In genomic region chr2:96788393-96789244, GRCh38 we compare ENCODE assay signal across 10 cellular contexts. TPM values are rescaled to one million over a fixed set of nuclear protein-coding genes. Genes with fewer than 3 reads are reported as not detected.
DNase-seq lines count a peak whose midpoint lies in the region; FAIRE-seq and TF ChIP-seq lines count a peak whose summit lies in the region.
"Had no signal": no experiment of that assay in that cellular context is flagged by ENCODE, and none has a peak within 500 bp of the region (broad histone marks: within the 10 kb centered on the region; RNA-seq: fewer than 3 reads in every experiment).

No MANE protein-coding gene starts in this region.

- H3K36me3 ChIP-seq in mesenchymal stem cell (ENCODE audit: control insufficient read depth in 1 of 2, insufficient read depth in 2 of 2, low read depth in 1 of 2, low read length in 2 of 2): no peaks in the 10 kb centered on the region

- H3K79me1 ChIP-seq in mesenchymal stem cell (replicated peaks; ENCODE audit: low read length, poor library complexity, severe bottlenecking): peaks cover 15% of the 10 kb centered on the region

- TF ChIP-seq CTCF in coronary artery (IDR thresholded peaks at IDR 0.05) (no peak), mesothelial cell of epicardium (IDR thresholded peaks at IDR 0.05; ENCODE audit: unreplicated experiment) (no peak)

- H3K23ac ChIP-seq in mesenchymal stem cell (ENCODE audit: low read length in 2 of 2): no peak overlapping the region

- H3K9me3 Mint-ChIP-seq in mesothelial cell of epicardium: no peaks in the 10 kb centered on the region

- no peak overlapping the region for H2AK5ac ChIP-seq in mesenchymal stem cell (ENCODE audit: low read length, severe bottlenecking)

- H2BK120ac ChIP-seq in mesenchymal stem cell (ENCODE audit: low read depth, low read length): no peak overlapping the region

- DNase-seq in NCI-H2227 (lab: John Stamatoyannopoulos, UW; ENCODE audit: unreplicated experiment): peak; percentile 21
- no peak for DNase-seq in NCI-H2227 treated with DMSO at 0.1 percent for 48 hours (lab: John Stamatoyannopoulos, UW)
- DNase-seq in coronary artery (ENCODE audit: low spot score): no peak
- peak; percentile 34 for DNase-seq in mesenchymal stem cell
- DNase-seq in urothelium cell line (ENCODE audit: low spot score): peak; percentile 60
- no peak for DNase-seq in mesothelial cell of epicardium (ENCODE audit: low spot score in 2 of 2, unreplicated experiment in 2 of 2)
- no peak for DNase-seq in stimulated activated CD8-positive, alpha-beta memory T cell treated with anti-CD3 and anti-CD28 coated beads, Interleukin-4, amount 100 ng/mL, for 48 hours
- DNase-seq in SKM-1 treated with dmso at 0.1 percent for 144 hours (lab: John Stamatoyannopoulos, UW; ENCODE audit: unreplicated experiment): no peak

- no peak overlapping the region for H2BK5ac ChIP-seq in mesenchymal stem cell (ENCODE audit: low read depth, low read length, poor library complexity, severe bottlenecking)

- H3K4ac ChIP-seq in mesenchymal stem cell (ENCODE audit: low read depth in 1 of 2, low read length in 2 of 2): no peak overlapping the region

- H2BK15ac ChIP-seq in mesenchymal stem cell (ENCODE audit: low read depth, poor library complexity, severe bottlenecking): no peak overlapping the region

- H2AFZ ChIP-seq in mesenchymal stem cell (ENCODE audit: low read depth, low read length): no peak overlapping the region

- H3K4me3 Mint-ChIP-seq in mesothelial cell of epicardium: no peak overlapping the region

- no peaks in the 10 kb centered on the region for H3K27me3 ChIP-seq in mesenchymal stem cell (ENCODE audit: control insufficient read depth in 1 of 2, insufficient read depth in 1 of 2, low read length in 2 of 2)

- H3K4me3 ChIP-seq in coronary artery: no peak overlapping the region
- no peak overlapping the region for H3K4me3 ChIP-seq in mesenchymal stem cell (ENCODE audit: insufficient read depth in 1 of 2, low read depth in 1 of 2, low read length in 2 of 2)

- H4K8ac ChIP-seq in mesenchymal stem cell (ENCODE audit: low read length): peak overlapping the region; percentile 77

- H3K18ac ChIP-seq in mesenchymal stem cell (ENCODE audit: low read depth in 1 of 2, low read length in 2 of 2): peak overlapping the region in 1 of 2 experiments; percentile 68

- no peak overlapping the region for H2BK12ac ChIP-seq in mesenchymal stem cell (ENCODE audit: low read length in 2 of 2)

- peaks cover 4% of the 10 kb centered on the region for H3K4me1 Mint-ChIP-seq in mesothelial cell of epicardium

- H3K4me2 ChIP-seq in mesenchymal stem cell (ENCODE audit: low read length, poor library complexity, severe bottlenecking): no peak overlapping the region

- H3K27ac Mint-ChIP-seq in mesothelial cell of epicardium: no peak overlapping the region

- no peak for FAIRE-seq in urothelium cell line (lab: Jason Lieb, UNC)
- FAIRE-seq: A204.1, GM12892 had no signal

- H3K27me3 Mint-ChIP-seq in mesothelial cell of epicardium (ENCODE audit: low read depth): no peaks in the 10 kb centered on the region

- H3K4me1 ChIP-seq in mesenchymal stem cell (ENCODE audit: control insufficient read depth, insufficient read depth, low read depth, low read length): peaks cover 9% of the 10 kb centered on the region

- H3K9ac ChIP-seq in mesenchymal stem cell (ENCODE audit: low read length): no peak overlapping the region

- H3K9me3 ChIP-seq in mesenchymal stem cell (ENCODE audit: control insufficient read depth, low read length): no peaks in the 10 kb centered on the region

- H3K27ac ChIP-seq in coronary artery: peak overlapping the region; percentile 46 to 63
- H3K27ac ChIP-seq in mesenchymal stem cell (ENCODE audit: low read length, poor library complexity, severe bottlenecking): no peak overlapping the region

- 87% methylated on average over 17 of the region's 17 CpGs for WGBS in mesenchymal stem cell

- peaks cover 2% of the 10 kb centered on the region for H3K36me3 Mint-ChIP-seq in mesothelial cell of epicardium

- H3K14ac ChIP-seq in mesenchymal stem cell (ENCODE audit: low read length in 2 of 2): no peak overlapping the region

- H4K91ac ChIP-seq in mesenchymal stem cell (ENCODE audit: low read length): no peak overlapping the region

RNA-seq across cellular contexts. Expression of gene CNNM3, which starts 27.4 kb away (rescaled TPM):
- 3.8 TPM for polyA plus RNA-seq in mesenchymal stem cell (2013, experiment 1 of 2)
- 3.8 TPM for polyA plus RNA-seq in mesenchymal stem cell (2013, experiment 2 of 2)
- total RNA-seq in mesothelial cell of epicardium: 24.9 to 27.5 TPM (median 26.5 TPM) in 3 replicates

RNA-seq across cellular contexts. Expression of gene CNNM4, which starts 27.9 kb away (rescaled TPM):
- polyA plus RNA-seq in mesenchymal stem cell (2013, experiment 1 of 2): 5.8 TPM
- 6.0 TPM for polyA plus RNA-seq in mesenchymal stem cell (2013, experiment 2 of 2)
- total RNA-seq in mesothelial cell of epicardium: 19.9 to 22.0 TPM (median 20.0 TPM) in 3 replicates

RNA-seq across cellular contexts. Expression of gene LMAN2L, which starts 48.8 kb away (rescaled TPM):
- polyA plus RNA-seq in mesenchymal stem cell (2013, experiment 1 of 2): 18.5 TPM
- 19.6 TPM for polyA plus RNA-seq in mesenchymal stem cell (2013, experiment 2 of 2)
- 30.5 to 33.3 TPM (median 31.4 TPM) in 3 replicates for total RNA-seq in mesothelial cell of epicardium

RNA-seq across cellular contexts. Expression of gene ANKRD23, which starts 55.2 kb away (rescaled TPM):
- polyA plus RNA-seq in mesenchymal stem cell (2013, experiment 1 of 2): 0.81 TPM
- 0.89 TPM for polyA plus RNA-seq in mesenchymal stem cell (2013, experiment 2 of 2)
- 10.1 to 12.5 TPM (median 12.5 TPM) in 3 replicates for total RNA-seq in mesothelial cell of epicardium

Comparison
In these comparisons a context has a peak if more than half of its experiments do, and no peak if none do; other contexts are left out.
1. DNase-seq: peak in NCI-H2227 (single experiment), mesenchymal stem cell (single experiment) and urothelium cell line (single experiment); none in NCI-H2227 treated with DMSO at 0.1 percent for 48 hours (single experiment), coronary artery (single experiment), mesothelial cell of epicardium (0 of 2), stimulated activated CD8-positive, alpha-beta memory T cell treated with anti-CD3 and anti-CD28 coated beads, Interleukin-4, amount 100 ng/mL, for 48 hours (single experiment) and SKM-1 treated with dmso at 0.1 percent for 144 hours (single experiment).